Comparison of ENCODE assay signal across 9 cellular contexts in the genomic region with DNA sequence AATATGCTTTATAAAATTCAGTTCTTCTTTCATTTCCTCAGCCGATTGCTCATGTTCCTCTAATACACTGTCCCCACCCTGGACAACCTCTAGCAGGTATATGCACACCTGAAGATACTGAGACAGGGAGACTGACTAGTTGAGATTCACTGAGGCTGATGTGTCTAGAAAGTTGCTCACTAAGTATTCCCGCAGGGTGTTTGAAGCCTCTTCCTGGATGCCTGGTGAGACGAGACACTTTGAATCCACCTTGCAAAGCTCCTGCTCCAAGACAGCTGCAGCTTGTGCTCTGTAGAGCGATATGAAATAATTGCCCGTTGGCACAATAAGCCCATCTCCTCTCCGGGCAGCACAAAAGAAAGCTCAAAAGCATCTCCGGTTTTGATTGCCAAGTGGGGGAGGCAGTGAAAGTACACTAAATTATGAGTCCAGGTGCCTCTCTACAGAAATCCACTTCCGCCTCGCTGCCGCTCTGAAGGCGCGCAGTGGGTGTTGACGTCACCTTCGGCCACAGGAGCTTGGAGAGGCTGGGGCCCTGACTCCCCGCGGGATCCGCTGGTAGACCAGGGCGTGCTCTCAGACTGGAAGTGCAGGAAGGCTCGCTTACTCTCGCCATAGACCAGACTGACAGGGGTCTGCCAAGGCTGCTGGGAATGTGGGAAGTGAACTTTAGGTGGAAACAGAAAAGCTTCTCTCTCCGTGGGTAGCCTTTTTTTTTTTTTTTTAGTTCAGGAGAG. TPM values are rescaled to one million over a fixed set of nuclear protein-coding genes. Genes with fewer than 3 reads are reported as not detected.
A peak's percentile ranks its signal among the peaks of the same experiment; 100 is the strongest.
DNase-seq lines count a peak whose midpoint lies in the region; ATAC-seq, FAIRE-seq and TF ChIP-seq lines count a peak whose summit lies in the region.
"Had no signal": no experiment of that assay in that cellular context is flagged by ENCODE, and none has a peak within 500 bp of the region (broad histone marks: within the 10 kb centered on the region; RNA-seq: fewer than 3 reads in every experiment).

No MANE protein-coding gene starts in this region.

- FAIRE-seq in GM12892 (lab: Jason Lieb, UNC) (peak; percentile 90), K562 (lab: Jason Lieb, UNC) (peak; percentile 74)

- H4K20me1 ChIP-seq in K562 (replicated peaks; ENCODE audit: control insufficient read depth, insufficient read depth, low read length), result no peaks in the 10 kb centered on the region

- in situ Hi-C loops in K562 (cut with MboI), result no loop called here

- no peak for TF ChIP-seq EP300 in K562 (IDR thresholded peaks at IDR 0.05; ENCODE audit: low read length)

- peaks cover 0 to 6% of the 10 kb centered on the region in 2 experiments; a peak in 2 of 5 replicates for H3K4me1 ChIP-seq in K562 (replicated peaks in 1 of 2; ENCODE audit: control insufficient read depth in 2 of 2, insufficient read depth in 2 of 2, low read length in 2 of 2)

- ATAC-seq in HG02642 (IDR thresholded peaks at IDR 0.05; ENCODE audit: poor library complexity, unreplicated experiment), result peak; percentile 99
- ATAC-seq in K562, result peak; percentile 100

- WGBS in K562 (ENCODE audit: insufficient coverage, low coverage, missing lambda C conversion rate), result 7% methylated on average over 21 of the region's 21 CpGs

- peak overlapping the region; percentile 79 for H3K4me2 ChIP-seq in K562 (ENCODE audit: insufficient read depth, low read length)

- no peak for TF ChIP-seq RAD21 in K562 (CRISPR knock-in tag; conservative IDR thresholded peaks at IDR 0.05 in 1 of 2, IDR thresholded peaks at IDR 0.05 in 1 of 2)

- TF ChIP-seq CTCF in K562 (IDR thresholded peaks at IDR 0.05 in 2 of 3, conservative IDR thresholded peaks at IDR 0.05 in 1 of 3; ENCODE audit: insufficient read depth in 2 of 3, low read depth in 1 of 3, low read length in 3 of 3), result no peak

- 0 out of 2 replicates have a peak, but pooled peaks have one; percentile 22 for TF ChIP-seq POLR2A in GM12892 (IDR thresholded peaks at IDR 0.05; ENCODE audit: low read depth, low read length)
- no peak for TF ChIP-seq POLR2A in K562 (conservative IDR thresholded peaks at IDR 0.05)

- H3K27ac ChIP-seq in K562 (ENCODE audit: extremely low read depth, low read depth, low read length), result no peak overlapping the region
- H3K27ac ChIP-seq: cardiac muscle cell had no signal

- peak overlapping the region; percentile 26 for H3K4me3 ChIP-seq in K562
- H3K4me3 ChIP-seq: cardiac muscle cell had no signal

- BruUV-seq in K562 (replicated peaks; lab: Mats Ljungman, UMichigan), result no TSS peak

- POLR2A ChIA-PET in K562 (lab: Yijun Ruan, JAX), result interaction anchor here (0.5 to 1.5 kb wide), 8 partner anchors 9 to 330 kb away, joined by 3 to 5 read pairs (median 4); partner anchors contain the start of gene TADA1

- no peaks in the 10 kb centered on the region for H3K79me2 ChIP-seq in K562 (ENCODE audit: control insufficient read depth, insufficient read depth, low read length)

- peak overlapping the region; percentile 93 for H2AFZ ChIP-seq in K562 (ENCODE audit: low read depth, low read length)

- no peaks in the 10 kb centered on the region for H3K9me1 ChIP-seq in K562 (ENCODE audit: control insufficient read depth, insufficient read depth, low read length)

- no peaks in the 10 kb centered on the region for H3K9me3 ChIP-seq in K562 (replicated peaks; ENCODE audit: control insufficient read depth, insufficient read depth, low read depth, low read length)

- DNase-seq in GM12892 (ENCODE audit: insufficient read length), result peak; percentile 45
- DNase-seq in NCI-H1417 treated with DMSO at 0.1 percent for 48 hours (lab: John Stamatoyannopoulos, UW), result peak; percentile 84
- DNase-seq in T-helper 9 cell, result peak; percentile 64
- DNase-seq in K562 (ENCODE audit: extremely low read depth in 1 of 4, low spot score in 3 of 4), result peak; percentile 70 to 84 (median 78)
- peak; percentile 94 for DNase-seq in left kidney (ENCODE audit: low read depth, low spot score)
- peak; percentile 59 to 64 for DNase-seq in stimulated activated CD4-positive, alpha-beta T cell treated with anti-CD3 and anti-CD28 coated beads, Interleukin-4, amount 100 ng/mL, for 4 hours
- DNase-seq in ecto neural progenitor cell (ENCODE audit: low spot score), result no peak

- peak overlapping the region; percentile 19 to 77 for H3K9ac ChIP-seq in K562 (ENCODE audit: insufficient read depth in 1 of 2, low read depth in 2 of 2, low read length in 2 of 2)

- CTCF ChIA-PET in K562 (lab: Yijun Ruan, JAX; ENCODE audit: low intra/inter-chr PET ratio), result no interaction called here

- H3K27me3 ChIP-seq in K562 (ENCODE audit: control insufficient read depth in 2 of 2, insufficient read depth in 2 of 2, low read length in 2 of 2), result peaks cover 0 to 5% of the 10 kb centered on the region in 2 experiments; a peak in 1 of 5 replicates
- H3K27me3 ChIP-seq: cardiac muscle cell had no signal

- H3K36me3 ChIP-seq in K562 (ENCODE audit: control insufficient read depth, insufficient read depth, low read length), result no peaks in the 10 kb centered on the region
- H3K36me3 ChIP-seq: cardiac muscle cell had no signal

- intact Hi-C loops in K562 (cut with micrococcal nuclease), result no loop called here

TF ChIP-seq in K562, 482 proteins besides CTCF, POLR2A, EP300 and RAD21 (continues in another document):
- TF ChIP-seq RBFOX2 (IDR thresholded peaks at IDR 0.05; ENCODE audit: low read depth, low read length), result peak; percentile 50; the same call in 1 of the 2 replicates
- TF ChIP-seq ZNF134 (CRISPR knock-in tag; conservative IDR thresholded peaks at IDR 0.05), result no peak
- TF ChIP-seq ELF1 (tag; IDR thresholded peaks at IDR 0.05), result peak; percentile 90

RNA-seq across cellular contexts. Expression of gene GPA33, which starts 46.3 kb away (rescaled TPM):
- polyA plus RNA-seq in GM12892 (2012; ENCODE audit: missing spikeins), result not detected
- not detected in 2 replicates for total RNA-seq in K562 (2011; cell fraction: chromatin; rRNA removed; ENCODE audit: low replicate concordance)
- total RNA-seq in K562 (2011; cell fraction: nucleolus; rRNA removed), result not detected in 2 replicates
- not detected in 2 replicates for total RNA-seq in K562 (2011; cell fraction: nucleoplasm; rRNA removed)
- total RNA-seq in K562 (2014; rRNA removed) (not detected in 2 replicates), K562 (2014; rRNA removed; fragmentation: Illumina TruSeq; extraction: Trizol) (not detected in 2 replicates), K562 (2015; rRNA removed; fragmentation: Illumina TruSeq; extraction: Trizol) (not detected in 2 replicates), K562 (2021) (0.07 and 0.13 TPM in 2 replicates)
- polyA plus RNA-seq in K562 (2011; rRNA removed) (not detected in 2 replicates), K562 (2014; fragmentation: Illumina TruSeq; extraction: Trizol) (not detected in 2 replicates), K562 (2014; fragmentation: Nextera tagmentation; extraction: Ambion mirVana) (not detected), K562 (2014; rRNA removed) (not detected in 2 replicates)
- polyA plus RNA-seq in K562 (2011; cell fraction: cytosol; rRNA removed), result not detected in 2 replicates
- not detected in 2 replicates for polyA plus RNA-seq in K562 (2011; cell fraction: nucleus; rRNA removed)
- polyA plus RNA-seq in K562 (2012), result not detected in 2 replicates
- not detected in 2 replicates for polyA minus RNA-seq in K562 (2011; rRNA and poly(A)+ RNA removed)
- polyA minus RNA-seq in K562 (2011; cell fraction: cytosol; rRNA and poly(A)+ RNA removed), result not detected in 2 replicates
- polyA minus RNA-seq in K562 (2011; cell fraction: nucleus; rRNA and poly(A)+ RNA removed), result not detected in 2 replicates

RNA-seq across cellular contexts. Expression of gene STYXL2, which starts 50.0 kb away (rescaled TPM):
- polyA plus RNA-seq in GM12892 (2012; ENCODE audit: missing spikeins), result not detected
- total RNA-seq in K562 (2011; cell fraction: chromatin; rRNA removed; ENCODE audit: low replicate concordance), result not detected in 2 replicates
- not detected in 2 replicates for total RNA-seq in K562 (2011; cell fraction: nucleolus; rRNA removed)
- total RNA-seq in K562 (2011; cell fraction: nucleoplasm; rRNA removed), result not detected in 2 replicates
- total RNA-seq in K562 (2014; rRNA removed) (not detected in 2 replicates), K562 (2014; rRNA removed; fragmentation: Illumina TruSeq; extraction: Trizol) (not detected in 2 replicates), K562 (2015; rRNA removed; fragmentation: Illumina TruSeq; extraction: Trizol) (not detected in 2 replicates), K562 (2021) (not detected in 2 replicates)
- polyA plus RNA-seq in K562 (2011; rRNA removed) (not detected in 2 replicates), K562 (2014; fragmentation: Illumina TruSeq; extraction: Trizol) (not detected in 2 replicates), K562 (2014; fragmentation: Nextera tagmentation; extraction: Ambion mirVana) (not detected), K562 (2014; rRNA removed) (not detected in 2 replicates)
- polyA plus RNA-seq in K562 (2011; cell fraction: cytosol; rRNA removed), result not detected in 2 replicates
- not detected in 2 replicates for polyA plus RNA-seq in K562 (2011; cell fraction: nucleus; rRNA removed)
- not detected in 2 replicates for polyA plus RNA-seq in K562 (2012)
- not detected in 2 replicates for polyA minus RNA-seq in K562 (2011; rRNA and poly(A)+ RNA removed)
- polyA minus RNA-seq in K562 (2011; cell fraction: cytosol; rRNA and poly(A)+ RNA removed), result not detected in 2 replicates
- polyA minus RNA-seq in K562 (2011; cell fraction: nucleus; rRNA and poly(A)+ RNA removed), result not detected in 2 replicates

RNA-seq across cellular contexts. Expression of gene MAEL, which starts 54.8 kb away (rescaled TPM):
- not detected for polyA plus RNA-seq in GM12892 (2012; ENCODE audit: missing spikeins)
- total RNA-seq in K562 (2011; cell fraction: chromatin; rRNA removed; ENCODE audit: low replicate concordance), result 0.60 TPM in 1 of 2 replicates, not detected in the other
- total RNA-seq in K562 (2011; cell fraction: nucleolus; rRNA removed), result 0.26 and 0.33 TPM in 2 replicates
- not detected in 2 replicates for total RNA-seq in K562 (2011; cell fraction: nucleoplasm; rRNA removed)
- 0.50 and 0.65 TPM in 2 replicates for total RNA-seq in K562 (2014; rRNA removed)
- total RNA-seq in K562 (2014; rRNA removed; fragmentation: Illumina TruSeq; extraction: Trizol), result 0.84 and 1.1 TPM in 2 replicates
- 0.51 and 1.2 TPM in 2 replicates for total RNA-seq in K562 (2015; rRNA removed; fragmentation: Illumina TruSeq; extraction: Trizol)
- total RNA-seq in K562 (2021), result 0.74 and 0.75 TPM in 2 replicates
- 0.09 and 0.11 TPM in 2 replicates for polyA plus RNA-seq in K562 (2011; rRNA removed)
- polyA plus RNA-seq in K562 (2011; cell fraction: cytosol; rRNA removed), result 0.06 TPM in 1 of 2 replicates, not detected in the other
- polyA plus RNA-seq in K562 (2011; cell fraction: nucleus; rRNA removed), result 0.06 TPM in 1 of 2 replicates, not detected in the other
- 0.87 and 2.1 TPM in 2 replicates for polyA plus RNA-seq in K562 (2012)
- polyA plus RNA-seq in K562 (2014; fragmentation: Illumina TruSeq; extraction: Trizol), result 0.97 and 1.6 TPM in 2 replicates
- polyA plus RNA-seq in K562 (2014; fragmentation: Nextera tagmentation; extraction: Ambion mirVana), result 1 to 10 TPM; 1.5 to 1.9 TPM
- 0.27 and 0.97 TPM in 2 replicates for polyA plus RNA-seq in K562 (2014; rRNA removed)
- polyA minus RNA-seq in K562 (2011; rRNA and poly(A)+ RNA removed), result 0.09 TPM in 1 of 2 replicates, not detected in the other
- polyA minus RNA-seq in K562 (2011; cell fraction: cytosol; rRNA and poly(A)+ RNA removed), result not detected in 2 replicates
- polyA minus RNA-seq in K562 (2011; cell fraction: nucleus; rRNA and poly(A)+ RNA removed), result not detected in 2 replicates
